Comparison of ENCODE assay signal across 12 cellular contexts in the genomic region with DNA sequence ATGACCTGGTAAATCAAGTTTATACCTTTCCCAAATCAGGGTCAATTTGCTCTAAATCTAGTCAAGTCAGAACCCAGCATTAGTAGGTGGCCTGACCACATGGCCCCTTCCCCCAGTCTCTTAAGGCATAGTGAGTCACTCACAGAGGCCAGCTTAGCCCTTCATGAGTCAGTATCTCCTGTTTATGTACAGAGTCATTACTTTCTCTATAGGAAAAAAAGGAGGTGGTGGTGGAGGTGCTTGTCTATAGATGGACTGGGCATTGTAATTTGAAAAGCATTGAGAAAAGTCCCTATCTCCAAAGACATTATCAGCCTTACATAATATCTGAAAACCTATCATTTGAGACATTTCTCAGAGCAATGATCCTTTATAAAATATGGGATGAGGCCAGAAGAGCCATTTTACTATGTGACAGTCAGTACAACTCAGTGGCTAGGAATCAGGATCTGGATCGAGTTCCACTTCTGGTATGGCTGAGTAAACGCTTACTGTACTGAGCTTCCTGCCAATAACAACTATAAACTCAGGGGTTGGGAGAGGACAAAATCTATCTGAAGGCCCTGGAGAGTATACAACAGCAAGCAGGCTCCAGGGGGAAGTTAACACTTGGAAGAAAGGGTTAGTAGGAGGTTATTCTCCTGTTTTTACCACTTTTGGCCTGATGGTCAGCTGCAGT. TPM values are rescaled to one million over a fixed set of nuclear protein-coding genes. Genes with fewer than 3 reads are reported as not detected.
DNase-seq lines count a peak whose midpoint lies in the region; ATAC-seq, FAIRE-seq and TF ChIP-seq lines count a peak whose summit lies in the region.
"Had no signal": no experiment of that assay in that cellular context is flagged by ENCODE, and none has a peak within 500 bp of the region (broad histone marks: within the 10 kb centered on the region; RNA-seq: fewer than 3 reads in every experiment).

No MANE protein-coding gene starts in this region.

- no peaks in the 10 kb centered on the region for H3K36me3 ChIP-seq in bronchial epithelial cell (ENCODE audit: control insufficient read depth, insufficient read depth, low read length)
- H3K36me3 ChIP-seq in CD8-positive, alpha-beta T cell (ENCODE audit: insufficient read depth, low read length) = no peaks in the 10 kb centered on the region
- H3K36me3 ChIP-seq: right lobe of liver had no signal

- DNase-seq in EH (ENCODE audit: low read depth) (peak; percentile 98), MV-4-11 (lab: John Stamatoyannopoulos, UW) (peak; percentile 13), bronchial epithelial cell (ENCODE audit: low read depth) (peak; percentile 98), renal cortical epithelial cell (ENCODE audit: low read depth) (peak; percentile 97), WTC11 (ENCODE audit: low spot score) (no peak), NCI-H1930 (lab: John Stamatoyannopoulos, UW) (no peak)
- no peak for DNase-seq in CD8-positive, alpha-beta T cell
- DNase-seq: activated CD8-positive, alpha-beta memory T cell treated with anti-CD3 and anti-CD28 coated beads, Interleukin-2, amount 50 U/mL, for 4 hours; head of caudate nucleus; right lobe of liver had no signal

- H3K27ac Mint-ChIP-seq in WTC11 = no peak overlapping the region
- no peak overlapping the region for H3K27ac Mint-ChIP-seq in CD8-positive, alpha-beta T cell

- no peaks in the 10 kb centered on the region for H3K9me3 ChIP-seq in CD8-positive, alpha-beta T cell (ENCODE audit: low read length)

- no peaks in the 10 kb centered on the region for H3K27me3 ChIP-seq in bronchial epithelial cell (ENCODE audit: control insufficient read depth, insufficient read depth, low read length)
- no peaks in the 10 kb centered on the region for H3K27me3 ChIP-seq in CD8-positive, alpha-beta T cell (ENCODE audit: insufficient read depth, low read length)
- H3K27me3 ChIP-seq: right lobe of liver had no signal

- no peaks in the 10 kb centered on the region for H3K4me1 ChIP-seq in CD8-positive, alpha-beta T cell (ENCODE audit: insufficient read depth, low read length)
- H3K4me1 ChIP-seq: right lobe of liver had no signal

- H3K36me3 Mint-ChIP-seq in WTC11 = peaks cover 57% of the 10 kb centered on the region
- no peaks in the 10 kb centered on the region for H3K36me3 Mint-ChIP-seq in CD8-positive, alpha-beta T cell

- no peak overlapping the region for H3K27ac ChIP-seq in CD8-positive, alpha-beta T cell (ENCODE audit: low read depth, low read length)
- H3K27ac ChIP-seq: right lobe of liver had no signal

- ATAC-seq in GM21723 (IDR thresholded peaks at IDR 0.05; ENCODE audit: unreplicated experiment) (no peak), WTC11 (no peak)
- ATAC-seq in CD8-positive, alpha-beta T cell = no peak

- H3K4me1 Mint-ChIP-seq in WTC11 = peaks cover 17% of the 10 kb centered on the region
- no peaks in the 10 kb centered on the region for H3K4me1 Mint-ChIP-seq in CD8-positive, alpha-beta T cell (ENCODE audit: low read depth)

- CTCF ChIA-PET in WTC11 (lab: Charles Lee) = no interaction called here
- CTCF ChIA-PET in CD8-positive, alpha-beta T cell (lab: Charles Lee) = interaction anchor here (0.6 kb wide), 1 partner anchor 56 kb away, joined by 4 read pairs; no protein-coding TSS in a partner anchor

- H3K4me3 Mint-ChIP-seq in WTC11 = no peak overlapping the region
- no peak overlapping the region for H3K4me3 Mint-ChIP-seq in CD8-positive, alpha-beta T cell

- peaks cover 11% of the 10 kb centered on the region for H3K27me3 Mint-ChIP-seq in WTC11 (ENCODE audit: low read depth)
- H3K27me3 Mint-ChIP-seq in CD8-positive, alpha-beta T cell (ENCODE audit: low read depth) = peaks cover 7% of the 10 kb centered on the region

- no peak for FAIRE-seq in bronchial epithelial cell (lab: Jason Lieb, UNC)
- FAIRE-seq: GM18507 had no signal

- H3K9me3 Mint-ChIP-seq in WTC11 = peaks cover 68% of the 10 kb centered on the region
- peaks cover 11% of the 10 kb centered on the region for H3K9me3 Mint-ChIP-seq in CD8-positive, alpha-beta T cell

- H3K4me3 ChIP-seq in bronchial epithelial cell (ENCODE audit: low read depth, low read length) = no peak overlapping the region
- H3K4me3 ChIP-seq in CD8-positive, alpha-beta T cell (ENCODE audit: low read depth, low read length) = no peak overlapping the region
- H3K4me3 ChIP-seq: right lobe of liver had no signal

- intact Hi-C loops in CD8-positive, alpha-beta T cell (cut with DNase I, micrococcal nuclease) = no loop called here

- TF ChIP-seq CTCF in bronchial epithelial cell (IDR thresholded peaks at IDR 0.05; ENCODE audit: insufficient read depth, low read length, severe bottlenecking) = no peak
- no peak for TF ChIP-seq CTCF in WTC11 (IDR thresholded peaks at IDR 0.05)
- no peak for TF ChIP-seq CTCF in CD8-positive, alpha-beta T cell (IDR thresholded peaks at IDR 0.05)

- POLR2A ChIA-PET in WTC11 (lab: Charles Lee) = no interaction called here
- POLR2A ChIA-PET in CD8-positive, alpha-beta T cell (lab: Charles Lee) = no interaction called here

TF ChIP-seq in WTC11, 78 proteins besides CTCF, POLR2A, EP300 and RAD21:
- TF ChIP-seq GABPB1 (CRISPR knock-in tag; IDR thresholded peaks at IDR 0.05) = no peak

RNA-seq across cellular contexts. Expression of gene SIGLEC15, which starts 22.5 kb away (rescaled TPM):
- 0.26 TPM in 1 of 2 replicates, not detected in the other for total RNA-seq in bronchial epithelial cell
- total RNA-seq in renal cortical epithelial cell = 1.1 and 2.1 TPM in 2 replicates
- total RNA-seq in WTC11 (2021) = 0.30 to 0.48 TPM in 2 of 3 replicates, not detected in the other
- not detected for total RNA-seq in CD8-positive, alpha-beta T cell

Comparison
In these comparisons a context has a peak if more than half of its experiments do, and no peak if none do; other contexts are left out.
1. DNase-seq: peak in EH (single experiment), MV-4-11 (single experiment), bronchial epithelial cell (single experiment) and renal cortical epithelial cell (single experiment); none in WTC11 (single experiment), NCI-H1930 (0 of 2) and CD8-positive, alpha-beta T cell (0 of 7).